ENCODE assay signal across 23 cellular contexts in genomic region chr4:117376700-117377099, GRCh38.
"Had no signal": no experiment of that assay in that cellular context is flagged by ENCODE, and none has a peak within 500 bp of the region (broad histone marks: within the 10 kb centered on the region; RNA-seq: fewer than 3 reads in every experiment).

No MANE protein-coding gene starts in this region.

- H3K27ac ChIP-seq: gastrocnemius medialis, heart right ventricle, left lung, ovary, psoas muscle, sigmoid colon, spleen, testis, tibial artery had no signal

- DNase-seq: dorsolateral prefrontal cortex; effector CD4-positive, alpha-beta T cell; foreskin fibroblast; gastrocnemius medialis; heart right ventricle; hippocampal formation; left cardiac atrium; left lung; naive thymus-derived CD8-positive, alpha-beta T cell; nephron progenitor cell; occipital lobe; ovary; posterior cingulate gyrus; psoas muscle; right cardiac atrium; sigmoid colon; spleen; stimulated activated CD4-positive, alpha-beta T cell treated with anti-CD3 and anti-CD28 coated beads, Interleukin-4, amount 100 ng/mL, for 4 hours; stimulated activated naive CD8-positive, alpha-beta T cell treated with anti-CD3 and anti-CD28 coated beads, Interleukin-15, Interleukin-2, amounts not matched to agents 100 U/mL and 50 U/mL, for 24 hours; substantia nigra; testis; tibial artery had no signal

- H3K4me3 ChIP-seq: dorsolateral prefrontal cortex, gastrocnemius medialis, heart right ventricle, left lung, ovary, psoas muscle, sigmoid colon, spleen, testis, tibial artery had no signal

- H3K4me1 ChIP-seq: gastrocnemius medialis, heart right ventricle, left lung, psoas muscle, sigmoid colon, spleen, testis, tibial artery had no signal

- H3K27me3 ChIP-seq: dorsolateral prefrontal cortex, gastrocnemius medialis, heart right ventricle, left lung, ovary, sigmoid colon, spleen, testis, tibial artery had no signal

- H3K36me3 ChIP-seq: gastrocnemius medialis, heart right ventricle, left lung, ovary, sigmoid colon, spleen, tibial artery had no signal

- H3K9me3 ChIP-seq: gastrocnemius medialis, heart right ventricle, left lung, ovary, psoas muscle, sigmoid colon, testis, tibial artery had no signal

- ATAC-seq: gastrocnemius medialis; heart right ventricle; left cardiac atrium; left lung; naive thymus-derived CD8-positive, alpha-beta T cell; psoas muscle; right cardiac atrium; stimulated activated memory B cell treated with anti-CD40 and anti-IgM and Interleukin-4, amounts not matched to agents 10 μg/mL and 1 μg/mL and 100 μg/mL, for 72 hours; stimulated activated naive CD8-positive, alpha-beta T cell treated with anti-CD3 and anti-CD28 coated beads, Interleukin-15, Interleukin-2, amounts not matched to agents 100 U/mL and 50 U/mL, for 24 hours had no signal
